8 cellular contexts compared by ENCODE assay signal in the genomic region with DNA sequence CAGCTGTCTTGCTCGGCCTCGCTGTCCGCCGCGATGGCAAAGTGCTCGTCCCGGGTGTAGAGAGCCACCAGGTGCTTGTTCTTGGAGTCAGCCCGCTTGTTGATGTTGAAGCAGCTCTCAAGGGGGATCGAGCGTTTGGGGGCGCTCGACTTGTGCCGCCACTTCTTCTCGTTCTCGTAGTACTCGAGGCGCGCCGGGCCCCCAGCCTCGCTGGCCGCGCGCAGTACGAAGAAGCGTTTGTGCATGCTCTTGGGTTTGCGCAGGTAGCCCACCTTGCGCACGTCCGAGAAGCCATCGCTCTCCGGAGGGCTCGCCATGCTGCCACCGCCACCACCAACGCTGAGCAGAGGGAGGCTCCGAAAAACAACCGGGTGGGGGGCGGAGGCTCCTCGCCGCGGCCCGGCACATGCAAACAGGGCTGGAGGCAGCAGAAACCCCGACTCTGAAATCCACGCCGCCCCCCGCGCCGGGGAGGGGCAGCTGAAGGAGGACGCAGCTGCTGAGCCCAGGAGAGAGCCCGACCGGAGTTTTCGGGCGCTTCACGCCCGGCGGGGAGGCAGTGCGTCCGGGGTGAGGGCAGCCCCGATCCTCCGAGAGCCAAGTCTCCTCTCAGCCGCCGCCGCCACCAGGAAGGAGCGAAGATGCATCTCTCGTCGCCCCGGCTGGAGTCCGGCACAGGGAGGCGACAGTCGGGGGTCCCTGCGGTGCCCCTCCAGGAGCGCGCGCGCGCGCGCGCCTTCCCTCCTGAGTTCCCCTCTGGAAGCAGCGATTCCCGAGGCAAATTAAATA. TPM values are rescaled to one million over a fixed set of nuclear protein-coding genes. Genes with fewer than 3 reads are reported as not detected.
A peak's percentile ranks its signal among the peaks of the same experiment; 100 is the strongest.
DNase-seq lines count a peak whose midpoint lies in the region; ATAC-seq and TF ChIP-seq lines count a peak whose summit lies in the region.

No MANE protein-coding gene starts in this region.

- H3K36me3 ChIP-seq in prostate gland = no peaks in the 10 kb centered on the region

- peak overlapping the region; percentile 92 to 93 for H3K27ac ChIP-seq in prostate gland

- no peaks in the 10 kb centered on the region for H3K9me3 Mint-ChIP-seq in HFFc6
- H3K9me3 Mint-ChIP-seq in activated naive CD8-positive, alpha-beta T cell treated with anti-CD3 and anti-CD28 coated beads, Interleukin-2, amount 10 ng/mL, durations not matched to agents 7 days and 5 days = no peaks in the 10 kb centered on the region

- POLR2A ChIA-PET in activated naive CD8-positive, alpha-beta T cell treated with anti-CD3 and anti-CD28 coated beads, Interleukin-2, amount 10 ng/mL, durations not matched to agents 7 days and 5 days (lab: Charles Lee) = interaction anchor here (0.6 to 3.4 kb wide), 8 partner anchors 9 to 582 kb away, joined by 3 to 30 read pairs (median 3); a partner anchor contains a TSS

- TF ChIP-seq CTCF in GM12864 (IDR thresholded peaks at IDR 0.05; ENCODE audit: low read depth, low read length, missing control alignments) (peak; percentile 32), HFFc6 (IDR thresholded peaks at IDR 0.05) (peak; percentile 58), prostate gland (IDR thresholded peaks at IDR 0.05) (no peak)

- H3K4me1 Mint-ChIP-seq in HFFc6 (ENCODE audit: low read depth) = peaks cover 57% of the 10 kb centered on the region
- H3K4me1 Mint-ChIP-seq in activated naive CD8-positive, alpha-beta T cell treated with anti-CD3 and anti-CD28 coated beads, Interleukin-2, amount 10 ng/mL, durations not matched to agents 7 days and 5 days = peaks cover 32% of the 10 kb centered on the region

- no peaks in the 10 kb centered on the region for H3K27me3 ChIP-seq in prostate gland (replicated peaks; ENCODE audit: insufficient read depth)

- peak; percentile 41 for ATAC-seq in activated naive CD8-positive, alpha-beta T cell treated with anti-CD3 and anti-CD28 coated beads, Interleukin-2, amount 10 ng/mL, durations not matched to agents 7 days and 5 days (ENCODE audit: low read depth)
- ATAC-seq in left cardiac atrium = peak in 1 of 2 donors; percentile 2

- no peaks in the 10 kb centered on the region for H3K27me3 Mint-ChIP-seq in HFFc6 (ENCODE audit: insufficient read depth)
- H3K27me3 Mint-ChIP-seq in activated naive CD8-positive, alpha-beta T cell treated with anti-CD3 and anti-CD28 coated beads, Interleukin-2, amount 10 ng/mL, durations not matched to agents 7 days and 5 days = no peaks in the 10 kb centered on the region

- DNase-seq in GM12864 (ENCODE audit: low read depth) (no peak), HFFc6 (peak; percentile 44), NCI-H748 treated with DMSO at 0.1 percent for 48 hours (lab: John Stamatoyannopoulos, UW) (peak; percentile 21), left cardiac atrium (peak; percentile 62), prostate gland (ENCODE audit: low spot score) (peak; percentile 34), NCI-H526 treated with DMSO at 0.1 percent for 48 hours (lab: John Stamatoyannopoulos, UW) (no peak), DMS114 treated with DMSO at 0.1 percent for 48 hours (lab: John Stamatoyannopoulos, UW; ENCODE audit: unreplicated experiment) (no peak)
- DNase-seq in activated naive CD8-positive, alpha-beta T cell treated with anti-CD3 and anti-CD28 coated beads, Interleukin-2, amount 10 ng/mL, durations not matched to agents 7 days and 5 days = peak; percentile 77

- H3K4me3 ChIP-seq in GM12864 (ENCODE audit: low read depth, low read length) (peak overlapping the region; percentile 80), prostate gland (peak overlapping the region; percentile 52 to 60)

- intact Hi-C loops in left cardiac atrium (cut with DNase I) = loop anchor here (5.0 to 10.0 kb wide), 4 partner anchors 61 to 581 kb away; no protein-coding TSS in a partner anchor
- intact Hi-C loops in prostate gland (cut with DNase I) = loop anchor here (5.0 to 10.0 kb wide), 5 partner anchors 76 to 584 kb away; no protein-coding TSS in a partner anchor

- H3K9me3 ChIP-seq in prostate gland = no peaks in the 10 kb centered on the region

- H3K4me3 Mint-ChIP-seq in HFFc6 = peak overlapping the region; percentile 90
- peak overlapping the region; percentile 89 for H3K4me3 Mint-ChIP-seq in activated naive CD8-positive, alpha-beta T cell treated with anti-CD3 and anti-CD28 coated beads, Interleukin-2, amount 10 ng/mL, durations not matched to agents 7 days and 5 days

- 2% methylated on average over 58 of the region's 80 CpGs for WGBS in prostate gland

- peaks cover 45% of the 10 kb centered on the region for H3K36me3 Mint-ChIP-seq in HFFc6 (ENCODE audit: low read depth)
- peaks cover 5% of the 10 kb centered on the region for H3K36me3 Mint-ChIP-seq in activated naive CD8-positive, alpha-beta T cell treated with anti-CD3 and anti-CD28 coated beads, Interleukin-2, amount 10 ng/mL, durations not matched to agents 7 days and 5 days

- no peaks in the 10 kb centered on the region for H3K4me1 ChIP-seq in prostate gland (replicated peaks)

- TF ChIP-seq POLR2A in prostate gland (IDR thresholded peaks at IDR 0.05) = peak; percentile 44

- H3K27ac Mint-ChIP-seq in HFFc6 = peak overlapping the region; percentile 83
- peak overlapping the region; percentile 84 for H3K27ac Mint-ChIP-seq in activated naive CD8-positive, alpha-beta T cell treated with anti-CD3 and anti-CD28 coated beads, Interleukin-2, amount 10 ng/mL, durations not matched to agents 7 days and 5 days

RNA-seq across cellular contexts. Expression of a gene that starts 1.0 kb away (rescaled TPM):
- total RNA-seq in HFFc6 (2021; fragmentation: NEBNext Ultra II Directional; extraction: Animal tissue kit (Norgen Biotek cat#: 25700)) = 10 to 100 TPM; 37.4 to 49.9 (median 44.4) TPM
- total RNA-seq in activated naive CD8-positive, alpha-beta T cell treated with anti-CD3 and anti-CD28 coated beads, Interleukin-2, amount 10 ng/mL, durations not matched to agents 7 days and 5 days = 1 to 10 TPM; 6.5 to 8.0 TPM
- total RNA-seq in left cardiac atrium (10 to 100 TPM; 13.7 to 15.1 TPM), prostate gland (10 to 100 TPM; 37.6 to 40.6 TPM)

RNA-seq across cellular contexts. Expression of a gene that starts 37.2 kb away (rescaled TPM):
- 10 to 100 TPM; 34.3 to 50.7 (median 42.3) TPM for total RNA-seq in HFFc6 (2021; fragmentation: NEBNext Ultra II Directional; extraction: Animal tissue kit (Norgen Biotek cat#: 25700))
- total RNA-seq in activated naive CD8-positive, alpha-beta T cell treated with anti-CD3 and anti-CD28 coated beads, Interleukin-2, amount 10 ng/mL, durations not matched to agents 7 days and 5 days = 10 to 100 TPM; 33.1 to 44.9 TPM
- 10 to 100 TPM; 35.6 to 38.1 TPM for total RNA-seq in left cardiac atrium
- total RNA-seq in prostate gland = 10 to 100 TPM; 16.5 to 33.5 TPM

Comparison
In these comparisons a context has a peak if more than half of its experiments do, and no peak if none do; other contexts are left out.
1. DNase-seq: peak in HFFc6 (single experiment), NCI-H748 treated with DMSO at 0.1 percent for 48 hours (single experiment), activated naive CD8-positive, alpha-beta T cell treated with anti-CD3 and anti-CD28 coated beads, Interleukin-2, amount 10 ng/mL, durations not matched to agents 7 days and 5 days (single experiment), left cardiac atrium (single experiment) and prostate gland (single experiment); none in GM12864 (single experiment), NCI-H526 treated with DMSO at 0.1 percent for 48 hours (single experiment) and DMS114 treated with DMSO at 0.1 percent for 48 hours (single experiment).
2. CTCF ChIP-seq: peak in GM12864 (single experiment) and HFFc6 (single experiment); none in prostate gland (0 of 4).